ENCODE assay signal across 28 cellular contexts in genomic region chr4:165192956-165193355, GRCh38.
"Had no signal": no experiment of that assay in that cellular context is flagged by ENCODE, and none has a peak within 500 bp of the region (broad histone marks: within the 10 kb centered on the region; RNA-seq: fewer than 3 reads in every experiment).

No MANE protein-coding gene starts in this region.

- H3K27ac ChIP-seq: left lung, ovary, right atrium auricular region, testis, thyroid gland, transverse colon, upper lobe of left lung, vagina had no signal

- H3K27me3 ChIP-seq: left lung, ovary, right atrium auricular region, right lobe of liver, testis, thyroid gland, transverse colon, upper lobe of left lung, vagina had no signal

- H3K4me1 Mint-ChIP-seq: memory B cell; stimulated activated memory B cell treated with anti-CD40 and anti-IgM and Interleukin-4, amounts not matched to agents 10 μg/mL and 1 μg/mL and 100 μg/mL, for 72 hours had no signal

- H3K4me1 ChIP-seq: left lung, right atrium auricular region, testis, transverse colon, upper lobe of left lung, vagina had no signal

- H3K4me3 ChIP-seq: left lung, lung, mucosa of descending colon, ovary, right atrium auricular region, right lobe of liver, smooth muscle cell, testis, thyroid gland, transverse colon, upper lobe of left lung, vagina had no signal

- H3K27ac Mint-ChIP-seq: memory B cell; natural killer cell treated with Interleukin-12 subunit alpha and Interleukin-12 subunit beta and Interleukin-15 and Interleukin-18, amount 100 ng/mL, for 72 hours; progenitor cell of endocrine pancreas; stimulated activated memory B cell treated with anti-CD40 and anti-IgM and Interleukin-4, amounts not matched to agents 10 μg/mL and 1 μg/mL and 100 μg/mL, for 72 hours; stimulated activated naive CD8-positive, alpha-beta T cell treated with anti-CD3 and anti-CD28 coated beads, Interleukin-15, amount 100 ng/mL, for 72 hours had no signal

- H3K36me3 Mint-ChIP-seq: memory B cell; natural killer cell treated with Interleukin-12 subunit alpha and Interleukin-12 subunit beta and Interleukin-15 and Interleukin-18, amount 100 ng/mL, for 72 hours; stimulated activated memory B cell treated with anti-CD40 and anti-IgM and Interleukin-4, amounts not matched to agents 10 μg/mL and 1 μg/mL and 100 μg/mL, for 72 hours had no signal

- H3K4me3 Mint-ChIP-seq: memory B cell; naive thymus-derived CD4-positive, alpha-beta T cell; natural killer cell treated with Interleukin-12 subunit alpha and Interleukin-12 subunit beta and Interleukin-15 and Interleukin-18, amount 100 ng/mL, for 72 hours; stimulated activated memory B cell treated with anti-CD40 and anti-IgM and Interleukin-4, amounts not matched to agents 10 μg/mL and 1 μg/mL and 100 μg/mL, for 72 hours; stimulated activated naive CD8-positive, alpha-beta T cell treated with anti-CD3 and anti-CD28 coated beads, Interleukin-15, amount 100 ng/mL, for 72 hours had no signal

- H3K9me3 ChIP-seq: left lung, mucosa of descending colon, ovary, right atrium auricular region, right lobe of liver, testis, thyroid gland, transverse colon, upper lobe of left lung, vagina had no signal

- FAIRE-seq: keratinocyte had no signal

- H3K27me3 Mint-ChIP-seq: naive thymus-derived CD4-positive, alpha-beta T cell; progenitor cell of endocrine pancreas; stimulated activated memory B cell treated with anti-CD40 and anti-IgM and Interleukin-4, amounts not matched to agents 10 μg/mL and 1 μg/mL and 100 μg/mL, for 72 hours; stimulated activated naive CD8-positive, alpha-beta T cell treated with anti-CD3 and anti-CD28 coated beads, Interleukin-15, amount 100 ng/mL, for 72 hours had no signal

- H3K9me3 Mint-ChIP-seq: stimulated activated memory B cell treated with anti-CD40 and anti-IgM and Interleukin-4, amounts not matched to agents 10 μg/mL and 1 μg/mL and 100 μg/mL, for 72 hours had no signal

- ATAC-seq: left cardiac atrium; left lung; mucosa of descending colon; naive thymus-derived CD4-positive, alpha-beta T cell; natural killer cell treated with Interleukin-12 subunit alpha and Interleukin-12 subunit beta and Interleukin-15 and Interleukin-18, amount 100 ng/mL, for 72 hours; stimulated activated memory B cell treated with anti-CD40 and anti-IgM and Interleukin-4, amounts not matched to agents 10 μg/mL and 1 μg/mL and 100 μg/mL, for 72 hours; stimulated activated naive CD8-positive, alpha-beta T cell treated with anti-CD3 and anti-CD28 coated beads, Interleukin-15, amount 100 ng/mL, for 72 hours had no signal

- DNase-seq: kidney glomerular epithelial cell; left cardiac atrium; left lung; midbrain; mucosa of descending colon; naive thymus-derived CD4-positive, alpha-beta T cell; ovary; stimulated activated CD4-positive, alpha-beta T cell treated with anti-CD3 and anti-CD28 coated beads, Interleukin-1b, Interleukin-23, amount 100 ng/mL, for 48 hours; stimulated activated CD4-positive, alpha-beta T cell treated with anti-CD3 and anti-CD28 coated beads, Interleukin-2, amount 100 ng/mL, for 48 hours; stimulated activated CD4-positive, alpha-beta T cell treated with anti-CD3 and anti-CD28 coated beads, Interleukin-4, amount 100 ng/mL, for 4 hours; stimulated activated CD8-positive, alpha-beta memory T cell treated with anti-CD3 and anti-CD28 coated beads, Interleukin-4, amount 100 ng/mL, for 48 hours; stimulated activated naive CD4-positive, alpha-beta T cell treated with Interleukin-2 at 50 U/mL for 16 hours; stimulated activated naive CD8-positive, alpha-beta T cell treated with anti-CD3 and anti-CD28 coated beads, Interleukin-15, amount 100 ng/mL, for 72 hours; substantia nigra; testis; thyroid gland; transverse colon; upper lobe of left lung had no signal

- H3K36me3 ChIP-seq: left lung, ovary, right atrium auricular region, right lobe of liver, thyroid gland, transverse colon, upper lobe of left lung, vagina had no signal
